ENCODE assay signal across 26 cellular contexts in genomic region chr3:185082829-185083228, GRCh38.
DNase-seq lines count a peak whose midpoint lies in the region; ATAC-seq, FAIRE-seq and TF ChIP-seq lines count a peak whose summit lies in the region.
"Had no signal": no experiment of that assay in that cellular context is flagged by ENCODE, and none has a peak within 500 bp of the region (broad histone marks: within the 10 kb centered on the region; RNA-seq: fewer than 3 reads in every experiment).

No MANE protein-coding gene starts in this region.

- FAIRE-seq in K562 (lab: Jason Lieb, UNC), result no peak
- FAIRE-seq: A549, D721Med, GM12878, GM19239, H54 had no signal

- H3F3A ChIP-seq in GM23338 (replicated peaks; ENCODE audit: low read depth), result no peaks in the 10 kb centered on the region

- H2BK12ac ChIP-seq in mesenchymal stem cell (ENCODE audit: low read length in 2 of 2) (no peak overlapping the region), neuronal stem cell (ENCODE audit: low read length) (no peak overlapping the region)

- no peak overlapping the region for H3K27ac ChIP-seq in GM23338 (ENCODE audit: low read depth)
- H3K27ac ChIP-seq in K562 (ENCODE audit: extremely low read depth, low read depth, low read length), result no peak overlapping the region
- no peak overlapping the region for H3K27ac ChIP-seq in mesenchymal stem cell (ENCODE audit: low read length, poor library complexity, severe bottlenecking)
- no peak overlapping the region for H3K27ac ChIP-seq in neuronal stem cell (replicated peaks; ENCODE audit: low read length)
- H3K27ac ChIP-seq: A549; BLaER1 treated with 17β-estradiol and CSF1 and Interleukin-3, amounts not matched to agents 10 nM and 100 nM; GM23248 had no signal

- no peak overlapping the region for H4K91ac ChIP-seq in mesenchymal stem cell (ENCODE audit: low read length)
- no peak overlapping the region for H4K91ac ChIP-seq in neuronal stem cell (ENCODE audit: low read depth, low read length, poor library complexity)

- H4K8ac ChIP-seq in mesenchymal stem cell (ENCODE audit: low read length), result no peak overlapping the region
- no peak overlapping the region for H4K8ac ChIP-seq in neuronal stem cell (ENCODE audit: low read depth, low read length)

- no peak overlapping the region; the same call in 1 of the 2 replicates for H3K27ac Mint-ChIP-seq in GM23338
- H3K27ac Mint-ChIP-seq: CD14-positive monocyte; CD4-positive, alpha-beta T cell; CD8-positive, alpha-beta memory T cell; HFFc6 had no signal

- POLR2A ChIA-PET in K562 (lab: Yijun Ruan, JAX), result no interaction called here

- TF ChIP-seq RAD21 in K562 (CRISPR knock-in tag; conservative IDR thresholded peaks at IDR 0.05 in 1 of 2, IDR thresholded peaks at IDR 0.05 in 1 of 2), result no peak

- H3K4me1 ChIP-seq in GM23338 (ENCODE audit: insufficient read depth), result 0 out of 2 replicates have a peak, but pooled peaks cover 6% of the 10 kb centered on the region
- no peaks in the 10 kb centered on the region; a peak in 1 of 5 replicates for H3K4me1 ChIP-seq in K562 (replicated peaks in 1 of 2; ENCODE audit: control insufficient read depth in 2 of 2, insufficient read depth in 2 of 2, low read length in 2 of 2)
- H3K4me1 ChIP-seq in mesenchymal stem cell (ENCODE audit: control insufficient read depth, insufficient read depth, low read depth, low read length), result peaks cover 18% of the 10 kb centered on the region
- no peaks in the 10 kb centered on the region for H3K4me1 ChIP-seq in neuronal stem cell (ENCODE audit: control insufficient read depth in 2 of 2, insufficient read depth in 1 of 2, low read depth in 1 of 2, low read length in 2 of 2)
- H3K4me1 ChIP-seq: A549; BE2C; BLaER1 treated with 17β-estradiol and CSF1 and Interleukin-3, amounts not matched to agents 10 nM and 100 nM; HAP-1 had no signal

- no peaks in the 10 kb centered on the region for H3K36me3 Mint-ChIP-seq in GM23338 (ENCODE audit: low read depth)
- H3K36me3 Mint-ChIP-seq: CD14-positive monocyte; CD8-positive, alpha-beta memory T cell had no signal

- peaks cover 11% of the 10 kb centered on the region; the same call in 2 of the 3 replicates for H3K4me1 Mint-ChIP-seq in GM23338
- H3K4me1 Mint-ChIP-seq: CD14-positive monocyte; CD8-positive, alpha-beta memory T cell had no signal

- no TSS peak for BruUV-seq in K562 (replicated peaks; lab: Mats Ljungman, UMichigan)

- ATAC-seq in GM23338 (no peak), K562 (peak; percentile 50), HG03457 (IDR thresholded peaks at IDR 0.05; ENCODE audit: unreplicated experiment) (no peak)
- ATAC-seq: A549, GM12878 had no signal

- H3K36me3 ChIP-seq in GM23338 (ENCODE audit: insufficient read depth) (no peaks in the 10 kb centered on the region), K562 (ENCODE audit: control insufficient read depth, insufficient read depth, low read length) (no peaks in the 10 kb centered on the region), mesenchymal stem cell (ENCODE audit: control insufficient read depth in 1 of 2, insufficient read depth in 2 of 2, low read depth in 1 of 2, low read length in 2 of 2) (peaks cover 2 to 4% of the 10 kb centered on the region in 2 experiments), neuronal stem cell (replicated peaks in 1 of 2; ENCODE audit: control insufficient read depth in 2 of 2, insufficient read depth in 2 of 2, low read length in 2 of 2) (peaks cover 0 to 13% of the 10 kb centered on the region in 2 donors)
- H3K36me3 ChIP-seq: BE2C; BLaER1 treated with 17β-estradiol and CSF1 and Interleukin-3, amounts not matched to agents 10 nM and 100 nM; HAP-1 had no signal

- no peaks in the 10 kb centered on the region for H3K9me1 ChIP-seq in K562 (ENCODE audit: control insufficient read depth, insufficient read depth, low read length)

- H3K79me1 ChIP-seq in mesenchymal stem cell (replicated peaks; ENCODE audit: low read length, poor library complexity, severe bottlenecking) (no peaks in the 10 kb centered on the region), neuronal stem cell (ENCODE audit: low read depth, low read length) (no peaks in the 10 kb centered on the region)

- H3K9ac ChIP-seq in K562 (ENCODE audit: insufficient read depth in 1 of 2, low read depth in 2 of 2, low read length in 2 of 2) (no peak overlapping the region), mesenchymal stem cell (ENCODE audit: low read length) (no peak overlapping the region), neuronal stem cell (ENCODE audit: low read depth, low read length, poor library complexity) (no peak overlapping the region)
- H3K9ac ChIP-seq: BLaER1 treated with 17β-estradiol and CSF1 and Interleukin-3, amounts not matched to agents 10 nM and 100 nM; GM23248 had no signal

- H2AK5ac ChIP-seq in mesenchymal stem cell (ENCODE audit: low read length, severe bottlenecking) (peak overlapping the region; percentile 5), neuronal stem cell (ENCODE audit: low read depth, low read length) (no peak overlapping the region)

- no peak overlapping the region for H2BK120ac ChIP-seq in mesenchymal stem cell (ENCODE audit: low read depth, low read length)
- no peak overlapping the region for H2BK120ac ChIP-seq in neuronal stem cell (ENCODE audit: low read depth, low read length)

- no peaks in the 10 kb centered on the region for H3K9me2 ChIP-seq in GM23338 (ENCODE audit: insufficient read depth)

- no peak overlapping the region for H3K4me3 Mint-ChIP-seq in GM23338
- H3K4me3 Mint-ChIP-seq: CD14-positive monocyte; CD4-positive, alpha-beta T cell; CD8-positive, alpha-beta memory T cell; HFFc6 had no signal

- H3K14ac ChIP-seq in mesenchymal stem cell (ENCODE audit: low read length in 2 of 2) (no peak overlapping the region), neuronal stem cell (ENCODE audit: low read length) (no peak overlapping the region)

- CTCF ChIA-PET in K562 (lab: Yijun Ruan, JAX; ENCODE audit: low intra/inter-chr PET ratio), result no interaction called here

- peak overlapping the region; percentile 64 for H2AFZ ChIP-seq in GM23338
- H2AFZ ChIP-seq in K562 (ENCODE audit: low read depth, low read length), result peak overlapping the region; percentile 73
- no peak overlapping the region for H2AFZ ChIP-seq in mesenchymal stem cell (ENCODE audit: low read depth, low read length)
- H2AFZ ChIP-seq in neuronal stem cell (ENCODE audit: low read length), result peak overlapping the region; percentile 32
- H2AFZ ChIP-seq: GM23248 had no signal

- peaks cover 2% of the 10 kb centered on the region for H3K27me3 Mint-ChIP-seq in GM23338 (ENCODE audit: insufficient read depth, low read depth, poor library complexity)

- H3K27me3 ChIP-seq in GM23338 (ENCODE audit: insufficient read depth) (no peaks in the 10 kb centered on the region), K562 (ENCODE audit: control insufficient read depth in 2 of 2, insufficient read depth in 2 of 2, low read length in 2 of 2) (peaks cover 22 to 32% of the 10 kb centered on the region in 2 experiments), mesenchymal stem cell (ENCODE audit: control insufficient read depth in 1 of 2, insufficient read depth in 1 of 2, low read length in 2 of 2) (no peaks in the 10 kb centered on the region), neuronal stem cell (ENCODE audit: control insufficient read depth in 3 of 3, insufficient read depth in 3 of 3, low read depth in 1 of 3, low read length in 3 of 3) (no peaks in the 10 kb centered on the region)
- H3K27me3 ChIP-seq: BE2C; BLaER1 treated with 17β-estradiol and CSF1 and Interleukin-3, amounts not matched to agents 10 nM and 100 nM had no signal

- in situ Hi-C loops in K562 (cut with MboI), result no loop called here

- H3K4me3 ChIP-seq in GM23338, result no peak overlapping the region
- H3K4me3 ChIP-seq in K562, result no peak overlapping the region
- no peak overlapping the region for H3K4me3 ChIP-seq in mesenchymal stem cell (ENCODE audit: insufficient read depth in 1 of 2, low read depth in 1 of 2, low read length in 2 of 2)
- H3K4me3 ChIP-seq in neuronal stem cell (ENCODE audit: low read length in 2 of 2), result no peak overlapping the region
- H3K4me3 ChIP-seq: A549; BLaER1 treated with 17β-estradiol and CSF1 and Interleukin-3, amounts not matched to agents 10 nM and 100 nM; GM12878; GM23248; HAP-1 had no signal

- intact Hi-C loops in K562 (cut with micrococcal nuclease), result loop anchor here (5.0 to 10.0 kb wide), 2 partner anchors 94 to 192 kb away; no protein-coding TSS in a partner anchor

- H3K9me3 ChIP-seq in K562 (replicated peaks; ENCODE audit: control insufficient read depth, insufficient read depth, low read depth, low read length) (no peaks in the 10 kb centered on the region), mesenchymal stem cell (ENCODE audit: control insufficient read depth, low read length) (no peaks in the 10 kb centered on the region), neuronal stem cell (replicated peaks in 1 of 2; ENCODE audit: control insufficient read depth in 2 of 2, insufficient read depth in 1 of 2, low read depth in 1 of 2, low read length in 2 of 2) (no peaks in the 10 kb centered on the region)
- H3K9me3 ChIP-seq: A549; BE2C; BLaER1 treated with 17β-estradiol and CSF1 and Interleukin-3, amounts not matched to agents 10 nM and 100 nM; HAP-1 had no signal

- no peak for TF ChIP-seq EP300 in K562 (IDR thresholded peaks at IDR 0.05; ENCODE audit: low read length)

- no peak overlapping the region for H3K4ac ChIP-seq in mesenchymal stem cell (ENCODE audit: low read depth in 1 of 2, low read length in 2 of 2)
- no peak overlapping the region for H3K4ac ChIP-seq in neuronal stem cell (ENCODE audit: low read length)

- TF ChIP-seq CTCF in GM23338 (conservative IDR thresholded peaks at IDR 0.05; ENCODE audit: low read depth in 2 of 2) (no peak), K562 (IDR thresholded peaks at IDR 0.05 in 2 of 3, conservative IDR thresholded peaks at IDR 0.05 in 1 of 3; ENCODE audit: insufficient read depth in 2 of 3, low read depth in 1 of 3, low read length in 3 of 3) (no peak)

- H2BK15ac ChIP-seq in mesenchymal stem cell (ENCODE audit: low read depth, poor library complexity, severe bottlenecking) (no peak overlapping the region), neuronal stem cell (ENCODE audit: low read length) (no peak overlapping the region)

- H3K79me2 ChIP-seq in GM23338 (replicated peaks; ENCODE audit: insufficient read depth), result no peaks in the 10 kb centered on the region
- no peaks in the 10 kb centered on the region for H3K79me2 ChIP-seq in K562 (ENCODE audit: control insufficient read depth, insufficient read depth, low read length)

- 19% methylated on average over 14 of the region's 14 CpGs for WGBS in K562 (ENCODE audit: insufficient coverage, low coverage, missing lambda C conversion rate)
- WGBS in mesenchymal stem cell, result 96% methylated on average over 13 of the region's 14 CpGs
- no CpG with 5 or more reads among the region's 14 CpGs for WGBS in neuronal stem cell (ENCODE audit: extremely low coverage in 2 of 2, insufficient read length in 2 of 2, insufficient replicate concordance in 1 of 2), 2 donors

- no peaks in the 10 kb centered on the region for H3K9me3 Mint-ChIP-seq in GM23338
- H3K9me3 Mint-ChIP-seq: CD4-positive, alpha-beta T cell; CD8-positive, alpha-beta memory T cell; HFFc6 had no signal

- H3K23ac ChIP-seq in mesenchymal stem cell (ENCODE audit: low read length in 2 of 2) (no peak overlapping the region), neuronal stem cell (ENCODE audit: low read depth, low read length, poor library complexity) (no peak overlapping the region)

- no peaks in the 10 kb centered on the region for H4K20me1 ChIP-seq in GM23338 (replicated peaks; ENCODE audit: insufficient read depth)
- no peaks in the 10 kb centered on the region for H4K20me1 ChIP-seq in K562 (replicated peaks; ENCODE audit: control insufficient read depth, insufficient read depth, low read length)
- H4K20me1 ChIP-seq: BLaER1 treated with 17β-estradiol and CSF1 and Interleukin-3, amounts not matched to agents 10 nM and 100 nM had no signal

- no peak for TF ChIP-seq POLR2A in K562 (conservative IDR thresholded peaks at IDR 0.05)

- no peak for DNase-seq in GM23338 (ENCODE audit: low spot score)
- DNase-seq in K562 (ENCODE audit: extremely low read depth in 1 of 4, low spot score in 3 of 4), result no peak
- no peak for DNase-seq in mesenchymal stem cell
- DNase-seq in neuronal stem cell (ENCODE audit: low spot score), result no peak
- DNase-seq in HuH-7 (ENCODE audit: low spot score), result no peak
- no peak for DNase-seq in RPMI8226
- DNase-seq: 8988T; AML-193; BE2C; CD4-positive, alpha-beta T cell; CD8-positive, alpha-beta memory T cell; DMS 273 treated with DMSO at 0.1 percent for 48 hours; DMS79; EL; GDM1; GM23248; HFFc6 had no signal

- no peak overlapping the region for H3K4me2 ChIP-seq in GM23338
- H3K4me2 ChIP-seq in K562 (ENCODE audit: insufficient read depth, low read length), result peak overlapping the region; percentile 47
- H3K4me2 ChIP-seq in mesenchymal stem cell (ENCODE audit: low read length, poor library complexity, severe bottlenecking), result no peak overlapping the region
- no peak overlapping the region for H3K4me2 ChIP-seq in neuronal stem cell (ENCODE audit: insufficient read depth, low read length, poor library complexity, severe bottlenecking)
- H3K4me2 ChIP-seq: A549; BLaER1 treated with 17β-estradiol and CSF1 and Interleukin-3, amounts not matched to agents 10 nM and 100 nM had no signal

- H3K18ac ChIP-seq in mesenchymal stem cell (ENCODE audit: low read depth in 1 of 2, low read length in 2 of 2) (no peak overlapping the region), neuronal stem cell (ENCODE audit: low read length) (no peak overlapping the region)

- no peak overlapping the region for H2BK5ac ChIP-seq in mesenchymal stem cell (ENCODE audit: low read depth, low read length, poor library complexity, severe bottlenecking)
- H2BK5ac ChIP-seq in neuronal stem cell (ENCODE audit: low read length), result no peak overlapping the region
